1 cellular context compared by ENCODE assay signal in genomic region chr5:97142521-97143254, GRCh38.
TF ChIP-seq lines count a peak whose summit lies in the region.

Gene LIX1, minus strand, starts transcription at chr5:97142611. Its CDS starts 35 bp downstream, at chr5:97142576.

TF ChIP-seq in K562, 482 proteins besides CTCF, POLR2A, EP300 and RAD21 (continued from another document):
- TF ChIP-seq CREBBP (IDR thresholded peaks at IDR 0.05; ENCODE audit: low read depth, low read length) (no peak), RBBP5 (IDR thresholded peaks at IDR 0.05; ENCODE audit: borderline replicate concordance, insufficient read depth, low read length, poor library complexity, severe bottlenecking) (no peak), ZFP36 (IDR thresholded peaks at IDR 0.05; ENCODE audit: low read depth, low read length, partially characterized antibody) (peak; percentile 20), CHD2 (IDR thresholded peaks at IDR 0.05; ENCODE audit: low read depth, low read length) (no peak), BCL6 (CRISPR knock-in tag; IDR thresholded peaks at IDR 0.05) (no peak), ETV6 (IDR thresholded peaks at IDR 0.05; ENCODE audit: borderline replicate concordance in 1 of 2, low read depth in 2 of 2, low read length in 1 of 2) (no peak), ETV6 (CRISPR knock-in tag; IDR thresholded peaks at IDR 0.05; ENCODE audit: borderline replicate concordance) (no peak), PKNOX1 (IDR thresholded peaks at IDR 0.05) (peak; percentile 35), ELK3 (CRISPR knock-in tag; IDR thresholded peaks at IDR 0.05) (no peak), CTBP1 (IDR thresholded peaks at IDR 0.05; ENCODE audit: borderline replicate concordance) (no peak), NRF1 (conservative IDR thresholded peaks at IDR 0.05 in 1 of 2, IDR thresholded peaks at IDR 0.05 in 1 of 2) (no peak), NCOA2 (IDR thresholded peaks at IDR 0.05; ENCODE audit: partially characterized antibody in 2 of 2) (no peak), DEAF1 (CRISPR knock-in tag; IDR thresholded peaks at IDR 0.05) (peak; percentile 54)
